ENCODE assay signal across 1 cellular context in the genomic region with DNA sequence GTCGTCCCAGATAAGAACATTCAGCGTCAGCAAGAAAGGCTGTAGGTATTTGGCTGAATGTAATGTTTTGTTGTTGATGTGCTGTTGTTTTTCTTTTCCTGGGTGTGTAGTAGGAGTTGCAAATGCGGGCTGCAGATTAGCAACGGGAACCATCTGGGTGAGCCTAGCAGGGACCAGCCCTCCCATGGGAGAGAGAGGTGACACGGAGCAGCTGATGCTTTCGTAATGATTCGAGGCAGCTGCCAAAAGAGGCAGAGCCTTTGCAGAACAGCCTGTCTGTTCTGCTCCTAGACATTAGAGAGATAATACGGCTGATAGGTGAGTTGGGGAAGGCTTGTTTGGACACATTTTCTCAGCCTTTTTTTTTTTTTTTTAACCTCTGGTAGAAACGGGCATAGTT.
TF ChIP-seq lines count a peak whose summit lies in the region.

No MANE protein-coding gene starts in this region.

TF ChIP-seq in IMR-90, 13 proteins besides CTCF, POLR2A, EP300 and RAD21:
- TF ChIP-seq ELK1 (IDR thresholded peaks at IDR 0.05; ENCODE audit: borderline replicate concordance, low read depth, low read length) (no peak), SMC3 (IDR thresholded peaks at IDR 0.05; ENCODE audit: low read depth, low read length) (no peak), MAZ (IDR thresholded peaks at IDR 0.05; ENCODE audit: borderline replicate concordance, low read depth, low read length) (no peak), CHD1 (IDR thresholded peaks at IDR 0.05; ENCODE audit: low read depth, low read length) (no peak), NFE2L2 (IDR thresholded peaks at IDR 0.05; ENCODE audit: low read depth, low read length) (no peak), RFX5 (IDR thresholded peaks at IDR 0.05; ENCODE audit: low read depth, low read length) (no peak), MAFK (IDR thresholded peaks at IDR 0.05; ENCODE audit: low read depth, low read length) (no peak), BHLHE40 (IDR thresholded peaks at IDR 0.05; ENCODE audit: low read depth, low read length) (no peak), MXI1 (IDR thresholded peaks at IDR 0.05; ENCODE audit: borderline replicate concordance, low read depth, low read length) (no peak), FOS (IDR thresholded peaks at IDR 0.05; ENCODE audit: low read depth, low read length) (no peak), RCOR1 (IDR thresholded peaks at IDR 0.05; ENCODE audit: insufficient replicate concordance, low read length) (no peak), CEBPB (IDR thresholded peaks at IDR 0.05; ENCODE audit: low read depth, low read length) (no peak)
- TF ChIP-seq, protein P1, sequence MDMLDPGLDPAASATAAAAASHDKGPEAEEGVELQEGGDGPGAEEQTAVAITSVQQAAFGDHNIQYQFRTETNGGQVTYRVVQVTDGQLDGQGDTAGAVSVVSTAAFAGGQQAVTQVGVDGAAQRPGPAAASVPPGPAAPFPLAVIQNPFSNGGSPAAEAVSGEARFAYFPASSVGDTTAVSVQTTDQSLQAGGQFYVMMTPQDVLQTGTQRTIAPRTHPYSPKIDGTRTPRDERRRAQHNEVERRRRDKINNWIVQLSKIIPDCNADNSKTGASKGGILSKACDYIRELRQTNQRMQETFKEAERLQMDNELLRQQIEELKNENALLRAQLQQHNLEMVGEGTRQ (IDR thresholded peaks at IDR 0.05; ENCODE audit: low read depth, low read length) = no peak
